ENCODE assay signal across 32 cellular contexts in the genomic region with DNA sequence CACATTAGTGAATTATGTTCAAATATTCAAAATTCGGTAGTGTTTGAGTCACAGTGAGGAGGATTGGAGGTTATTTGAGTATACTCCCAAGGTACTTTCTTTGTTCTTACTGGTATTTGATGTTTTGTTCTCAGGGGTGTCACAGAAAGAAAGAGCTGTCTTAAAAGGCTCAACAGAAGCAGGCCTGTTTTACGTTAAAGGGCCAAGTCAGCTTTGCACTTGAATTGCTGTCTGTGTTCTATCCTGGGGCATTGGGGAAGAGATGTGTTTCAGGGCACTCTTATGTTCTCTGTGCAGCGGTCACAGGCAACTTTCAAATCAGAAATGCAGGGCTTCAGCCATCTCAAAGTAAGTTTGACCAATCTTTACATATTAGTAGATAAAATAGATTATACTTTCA.
"Had no signal": no experiment of that assay in that cellular context is flagged by ENCODE, and none has a peak within 500 bp of the region (broad histone marks: within the 10 kb centered on the region; RNA-seq: fewer than 3 reads in every experiment).

No MANE protein-coding gene starts in this region.

- H3K27me3 ChIP-seq: ascending aorta, MG63, SJCRH30 had no signal

- H3K4me1 ChIP-seq: ascending aorta, SJCRH30 had no signal

- ATAC-seq: activated CD4-positive, alpha-beta T cell treated with anti-CD3 and anti-CD28 coated beads for 36 hours; activated CD4-positive, CD25-positive, alpha-beta regulatory T cell treated with anti-CD3 and anti-CD28 coated beads, Interleukin-2, amount 50 U/mL, for 24 hours; activated CD8-positive, alpha-beta T cell treated with anti-CD3 and anti-CD28 coated beads, Interleukin-2, amount 10 ng/mL, durations not matched to agents 7 days and 5 days had no signal

- H3K9me3 ChIP-seq: ascending aorta, MG63, SJCRH30, SK-N-SH had no signal

- H3K4me3 Mint-ChIP-seq: activated CD4-positive, alpha-beta T cell treated with anti-CD3 and anti-CD28 coated beads for 36 hours; activated CD4-positive, alpha-beta T cell treated with anti-CD3 and anti-CD28 coated beads, Interleukin-2, amount 10 ng/mL, durations not matched to agents 7 days and 5 days; activated CD8-positive, alpha-beta T cell treated with anti-CD3 and anti-CD28 coated beads, Interleukin-2, amount 10 ng/mL, durations not matched to agents 7 days and 5 days; activated naive CD4-positive, alpha-beta T cell treated with anti-CD3 and anti-CD28 coated beads, Interleukin-2, amount 50 U/mL, for 24 hours; activated naive CD8-positive, alpha-beta T cell treated with anti-CD3 and anti-CD28 coated beads, Interleukin-2, amount 10 ng/mL, durations not matched to agents 7 days and 5 days; activated T-cell treated with anti-CD3 and anti-CD28 coated beads, Interleukin-2, amount 50 U/mL, for 24 hours; T-helper 1 cell treated with Interleukin-12 subunit alpha and Interleukin-12 subunit beta and Interleukin-4 antibody, amounts not matched to agents 30 μg/mL and 1 μg/mL, for 36 hours; T-helper 2 cell treated with Interferon-gamma antibody and Interleukin-4, amounts not matched to agents 5 μg/mL and 100 μg/mL, for 36 hours had no signal

- DNase-seq: activated CD4-positive, alpha-beta T cell treated with anti-CD3 and anti-CD28 coated beads for 36 hours; activated CD4-positive, alpha-beta T cell treated with anti-CD3 and anti-CD28 coated beads, Interleukin-2, amount 10 ng/mL, durations not matched to agents 7 days and 5 days; activated CD4-positive, alpha-beta T cell treated with anti-CD3 and anti-CD28 coated beads, Interleukin-2, amount 50 U/mL, for 48 hours; activated CD8-positive, alpha-beta T cell treated with anti-CD3 and anti-CD28 coated beads, Interleukin-2, amount 10 ng/mL, durations not matched to agents 7 days and 5 days; activated gamma-delta T cell; activated naive CD4-positive, alpha-beta T cell treated with Interleukin-2 at 50 U/mL for 16 hours; activated naive CD8-positive, alpha-beta T cell treated with anti-CD3 and anti-CD28 coated beads, Interleukin-2, amount 10 ng/mL, durations not matched to agents 7 days and 5 days; activated T-cell treated with anti-CD3 and anti-CD28 coated beads, Interleukin-2, amount 50 U/mL, for 24 hours; amygdala; Kasumi-1; KG1; MG63; NCI-H1048; NCI-H1105 treated with DMSO at 0.1 percent for 48 hours; NCI-H1436; NCI-H1694; NCI-H1930; NCI-H2081 treated with DMSO at 0.1 percent for 48 hours; NCI-H345; NCI-H524 treated with DMSO at 0.1 percent for 48 hours; NCI-H748 treated with DMSO at 0.1 percent for 48 hours; OCI-M1; Right ventricle myocardium superior; SJCRH30; SK-N-SH had no signal

- H3K4me3 ChIP-seq: ascending aorta, MG63, SJCRH30 had no signal

- H3K36me3 Mint-ChIP-seq: activated naive CD4-positive, alpha-beta T cell treated with anti-CD3 and anti-CD28 coated beads, Interleukin-2, amount 50 U/mL, for 24 hours; activated naive CD8-positive, alpha-beta T cell treated with anti-CD3 and anti-CD28 coated beads, Interleukin-2, amount 10 ng/mL, durations not matched to agents 7 days and 5 days had no signal

- H3K27me3 Mint-ChIP-seq: activated CD4-positive, alpha-beta T cell treated with anti-CD3 and anti-CD28 coated beads for 36 hours; activated CD4-positive, alpha-beta T cell treated with anti-CD3 and anti-CD28 coated beads, Interleukin-2, amount 10 ng/mL, durations not matched to agents 7 days and 5 days; activated naive CD4-positive, alpha-beta T cell treated with anti-CD3 and anti-CD28 coated beads, Interleukin-2, amount 50 U/mL, for 24 hours; activated naive CD8-positive, alpha-beta T cell treated with anti-CD3 and anti-CD28 coated beads, Interleukin-2, amount 10 ng/mL, durations not matched to agents 7 days and 5 days; activated T-cell treated with anti-CD3 and anti-CD28 coated beads, Interleukin-2, amount 50 U/mL, for 24 hours had no signal

- H3K9me2 ChIP-seq: SK-N-SH had no signal

- H3K27ac ChIP-seq: ascending aorta, SJCRH30 had no signal

- FAIRE-seq: TTC549 had no signal

- H3K4me2 ChIP-seq: SK-N-SH had no signal

- H3K27ac Mint-ChIP-seq: activated CD4-positive, alpha-beta T cell treated with anti-CD3 and anti-CD28 coated beads for 36 hours; activated CD4-positive, alpha-beta T cell treated with anti-CD3 and anti-CD28 coated beads, Interleukin-2, amount 10 ng/mL, durations not matched to agents 7 days and 5 days; activated CD8-positive, alpha-beta T cell treated with anti-CD3 and anti-CD28 coated beads, Interleukin-2, amount 10 ng/mL, durations not matched to agents 7 days and 5 days; activated naive CD4-positive, alpha-beta T cell treated with anti-CD3 and anti-CD28 coated beads, Interleukin-2, amount 50 U/mL, for 24 hours; activated naive CD8-positive, alpha-beta T cell treated with anti-CD3 and anti-CD28 coated beads, Interleukin-2, amount 10 ng/mL, durations not matched to agents 7 days and 5 days; activated T-cell treated with anti-CD3 and anti-CD28 coated beads, Interleukin-2, amount 50 U/mL, for 24 hours; activated T-helper 2 cell treated with anti-CD3 and anti-CD28 coated beads, Interferon-gamma antibody, Interleukin-2, Interleukin-4, amounts not matched to agents 10 μg/mL and 5 μg/mL and 100 μg/mL, durations not matched to agents 14 hours and 24 hours and 36 hours; T-helper 1 cell treated with Interleukin-12 subunit alpha and Interleukin-12 subunit beta and Interleukin-4 antibody, amounts not matched to agents 30 μg/mL and 1 μg/mL, for 36 hours; T-helper 2 cell treated with Interferon-gamma antibody and Interleukin-4, amounts not matched to agents 5 μg/mL and 100 μg/mL, for 36 hours had no signal

- H3K4me1 Mint-ChIP-seq: activated CD4-positive, alpha-beta T cell treated with anti-CD3 and anti-CD28 coated beads for 36 hours; activated CD4-positive, alpha-beta T cell treated with anti-CD3 and anti-CD28 coated beads, Interleukin-2, amount 10 ng/mL, durations not matched to agents 7 days and 5 days; activated naive CD4-positive, alpha-beta T cell treated with anti-CD3 and anti-CD28 coated beads, Interleukin-2, amount 50 U/mL, for 24 hours; activated naive CD8-positive, alpha-beta T cell treated with anti-CD3 and anti-CD28 coated beads, Interleukin-2, amount 10 ng/mL, durations not matched to agents 7 days and 5 days had no signal

- H3K36me3 ChIP-seq: ascending aorta, MG63, SJCRH30 had no signal

- H3K9ac ChIP-seq: SK-N-SH had no signal
